ENCODE assay signal across 14 cellular contexts in genomic region chr2:233460726-233461431, GRCh38.
A peak's percentile ranks its signal among the peaks of the same experiment; 100 is the strongest.
DNase-seq lines count a peak whose midpoint lies in the region; ATAC-seq, FAIRE-seq and TF ChIP-seq lines count a peak whose summit lies in the region.
"Had no signal": no experiment of that assay in that cellular context is flagged by ENCODE, and none has a peak within 500 bp of the region (broad histone marks: within the 10 kb centered on the region; RNA-seq: fewer than 3 reads in every experiment).

No MANE protein-coding gene starts in this region.

- TF ChIP-seq EP300 in HepG2 (IDR thresholded peaks at IDR 0.05; ENCODE audit: low read depth in 2 of 2, low read length in 2 of 2) (peak; percentile 37 to 51; a peak in 3 of 4 replicates), HepG2 (CRISPR knock-in tag; IDR thresholded peaks at IDR 0.05; ENCODE audit: borderline replicate concordance) (peak; percentile 25; the same call in 1 of the 2 replicates)

- POLR2A ChIA-PET in PC-9 (lab: Charles Lee; ENCODE audit: unreplicated experiment) (no interaction called here), HepG2 (lab: Yijun Ruan, JAX) (no interaction called here)

- TF ChIP-seq RAD21 in HepG2 (CRISPR knock-in tag; IDR thresholded peaks at IDR 0.05), result peak; percentile 12; the same call in 1 of the 2 replicates

- no peak overlapping the region for H3K27ac ChIP-seq in PC-9
- H3K27ac ChIP-seq in HepG2 (ENCODE audit: extremely low read length, insufficient read depth, low read length), result peak overlapping the region; percentile 59
- H3K27ac ChIP-seq: ascending aorta, GM23248, uterus had no signal

- no peaks in the 10 kb centered on the region for H3K9me2 ChIP-seq in PC-9 (ENCODE audit: insufficient read depth)

- TF ChIP-seq CTCF in PC-9 (conservative IDR thresholded peaks at IDR 0.05) (no peak), HepG2 (CRISPR knock-in tag; IDR thresholded peaks at IDR 0.05) (no peak)

- in situ Hi-C loops in HepG2 (cut with HindIII; ENCODE audit: extremely low pct_ligation_motif_present, low pct_unique_long_range_greater_than_20kb) (no loop called here), ACHN (cut with HindIII; ENCODE audit: low pct_ligation_motif_present, low pct_unique_long_range_greater_than_20kb, low sequenced_read_pairs) (no loop called here), KBM-7 (cut with MboI; ENCODE audit: low pct_unique_long_range_greater_than_20kb, low sequenced_read_pairs) (no loop called here)

- peak; percentile 56 for FAIRE-seq in HepG2 (lab: Jason Lieb, UNC)

- no peak overlapping the region for H2AFZ ChIP-seq in PC-9
- no peak overlapping the region for H2AFZ ChIP-seq in HepG2 (ENCODE audit: low read length)
- H2AFZ ChIP-seq: GM23248 had no signal

- TF ChIP-seq POLR2A in HepG2 (IDR thresholded peaks at IDR 0.05; ENCODE audit: insufficient read depth in 1 of 2, low read depth in 2 of 2, low read length in 2 of 2), result no peak

- H3K36me3 ChIP-seq in PC-9 (ENCODE audit: low read depth) (peaks cover 25% of the 10 kb centered on the region; the same call in 1 of the 2 replicates), HepG2 (replicated peaks in 1 of 2; ENCODE audit: control insufficient read depth in 1 of 2, insufficient read depth in 2 of 2, low read length in 2 of 2) (peaks cover 41 to 66% of the 10 kb centered on the region in 2 experiments)
- H3K36me3 ChIP-seq: uterus had no signal

- peak; percentile 86 for ATAC-seq in HepG2
- ATAC-seq in HG02973 (IDR thresholded peaks at IDR 0.05; ENCODE audit: unreplicated experiment), result no peak

- H3K4me2 ChIP-seq in PC-9 (no peak overlapping the region), HepG2 (ENCODE audit: low read depth, low read length) (no peak overlapping the region)

- H3K9ac ChIP-seq in HepG2 (ENCODE audit: insufficient read depth, low read depth, low read length), result no peak overlapping the region; the same call in 1 of the 2 replicates
- H3K9ac ChIP-seq: GM23248 had no signal

- DNase-seq in Ammon's horn (ENCODE audit: low spot score) (peak; percentile 49), NCI-H1417 treated with DMSO at 0.1 percent for 48 hours (lab: John Stamatoyannopoulos, UW) (peak; percentile 63), PC-9 (peak; percentile 62 to 63), HepG2 (ENCODE audit: low spot score) (peak; percentile 84), A172 (ENCODE audit: low spot score) (no peak), ACHN (no peak), KBM-7 (no peak)
- DNase-seq: GM23248, occipital lobe, T-helper 1 cell, uterus had no signal

- no TSS peak for BruUV-seq in PC-9 (replicated peaks; lab: Mats Ljungman, UMichigan)
- no TSS peak for BruUV-seq in HepG2 (replicated peaks; lab: Mats Ljungman, UMichigan)

- CTCF ChIA-PET in PC-9 (lab: Charles Lee), result no interaction called here
- CTCF ChIA-PET in HepG2 (lab: Yijun Ruan, JAX; ENCODE audit: low intra/inter-chr PET ratio, low total read pairs), result no interaction called here

- no peaks in the 10 kb centered on the region for H3K79me2 ChIP-seq in PC-9 (ENCODE audit: low read depth)
- no peaks in the 10 kb centered on the region for H3K79me2 ChIP-seq in HepG2 (ENCODE audit: insufficient read depth, low read length)

- 65% methylated on average over 32 of the region's 32 CpGs for WGBS in HepG2 (ENCODE audit: low lambda C conversion rate)

- intact Hi-C loops in PC-9 (cut with micrococcal nuclease; ENCODE audit: unreplicated experiment) (no loop called here), HepG2 (cut with micrococcal nuclease; ENCODE audit: unreplicated experiment) (no loop called here)

- H4K20me1 ChIP-seq in PC-9 (ENCODE audit: insufficient read depth), result no peaks in the 10 kb centered on the region
- no peaks in the 10 kb centered on the region for H4K20me1 ChIP-seq in HepG2 (ENCODE audit: insufficient read depth, low read length)

- H3F3A ChIP-seq in PC-9 (ENCODE audit: insufficient read depth, low read depth), result no peaks in the 10 kb centered on the region

- H3K9me3 ChIP-seq in PC-9 (ENCODE audit: insufficient read depth, low read depth) (no peaks in the 10 kb centered on the region), HepG2 (ENCODE audit: low read length) (no peaks in the 10 kb centered on the region)
- H3K9me3 ChIP-seq: ascending aorta, uterus had no signal

- H3K4me3 ChIP-seq in PC-9, result no peak overlapping the region
- H3K4me3 ChIP-seq in HepG2 (replicated peaks in 1 of 3; ENCODE audit: insufficient read depth in 1 of 3, low read depth in 2 of 3, low read length in 3 of 3), result no peak overlapping the region
- H3K4me3 ChIP-seq: ascending aorta, GM23248, lung, uterus had no signal

- H3K4me1 ChIP-seq in PC-9 (replicated peaks; ENCODE audit: insufficient read depth) (no peaks in the 10 kb centered on the region), HepG2 (ENCODE audit: insufficient read depth, low read length) (peaks cover 20% of the 10 kb centered on the region)
- H3K4me1 ChIP-seq: ascending aorta, uterus had no signal

- H3K27me3 ChIP-seq in PC-9 (ENCODE audit: insufficient read depth, low read depth), result no peaks in the 10 kb centered on the region
- H3K27me3 ChIP-seq in HepG2 (ENCODE audit: control insufficient read depth in 1 of 2, insufficient read depth in 2 of 2, low read length in 2 of 2), result no peaks in the 10 kb centered on the region
- H3K27me3 ChIP-seq: ascending aorta, uterus had no signal

TF ChIP-seq in HepG2, 621 proteins besides CTCF, POLR2A, EP300 and RAD21 (continues in another document):
- TF ChIP-seq, protein P1, sequence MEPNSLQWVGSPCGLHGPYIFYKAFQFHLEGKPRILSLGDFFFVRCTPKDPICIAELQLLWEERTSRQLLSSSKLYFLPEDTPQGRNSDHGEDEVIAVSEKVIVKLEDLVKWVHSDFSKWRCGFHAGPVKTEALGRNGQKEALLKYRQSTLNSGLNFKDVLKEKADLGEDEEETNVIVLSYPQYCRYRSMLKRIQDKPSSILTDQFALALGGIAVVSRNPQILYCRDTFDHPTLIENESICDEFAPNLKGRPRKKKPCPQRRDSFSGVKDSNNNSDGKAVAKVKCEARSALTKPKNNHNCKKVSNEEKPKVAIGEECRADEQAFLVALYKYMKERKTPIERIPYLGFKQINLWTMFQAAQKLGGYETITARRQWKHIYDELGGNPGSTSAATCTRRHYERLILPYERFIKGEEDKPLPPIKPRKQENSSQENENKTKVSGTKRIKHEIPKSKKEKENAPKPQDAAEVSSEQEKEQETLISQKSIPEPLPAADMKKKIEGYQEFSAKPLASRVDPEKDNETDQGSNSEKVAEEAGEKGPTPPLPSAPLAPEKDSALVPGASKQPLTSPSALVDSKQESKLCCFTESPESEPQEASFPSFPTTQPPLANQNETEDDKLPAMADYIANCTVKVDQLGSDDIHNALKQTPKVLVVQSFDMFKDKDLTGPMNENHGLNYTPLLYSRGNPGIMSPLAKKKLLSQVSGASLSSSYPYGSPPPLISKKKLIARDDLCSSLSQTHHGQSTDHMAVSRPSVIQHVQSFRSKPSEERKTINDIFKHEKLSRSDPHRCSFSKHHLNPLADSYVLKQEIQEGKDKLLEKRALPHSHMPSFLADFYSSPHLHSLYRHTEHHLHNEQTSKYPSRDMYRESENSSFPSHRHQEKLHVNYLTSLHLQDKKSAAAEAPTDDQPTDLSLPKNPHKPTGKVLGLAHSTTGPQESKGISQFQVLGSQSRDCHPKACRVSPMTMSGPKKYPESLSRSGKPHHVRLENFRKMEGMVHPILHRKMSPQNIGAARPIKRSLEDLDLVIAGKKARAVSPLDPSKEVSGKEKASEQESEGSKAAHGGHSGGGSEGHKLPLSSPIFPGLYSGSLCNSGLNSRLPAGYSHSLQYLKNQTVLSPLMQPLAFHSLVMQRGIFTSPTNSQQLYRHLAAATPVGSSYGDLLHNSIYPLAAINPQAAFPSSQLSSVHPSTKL (CRISPR knock-in tag; IDR thresholded peaks at IDR 0.05), result peak; percentile 53; the same call in 1 of the 2 replicates
- peak; percentile 48; the same call in 1 of the 2 replicates for TF ChIP-seq NCOR1 (IDR thresholded peaks at IDR 0.05; ENCODE audit: borderline replicate concordance, low read length)
- TF ChIP-seq, protein P2, sequence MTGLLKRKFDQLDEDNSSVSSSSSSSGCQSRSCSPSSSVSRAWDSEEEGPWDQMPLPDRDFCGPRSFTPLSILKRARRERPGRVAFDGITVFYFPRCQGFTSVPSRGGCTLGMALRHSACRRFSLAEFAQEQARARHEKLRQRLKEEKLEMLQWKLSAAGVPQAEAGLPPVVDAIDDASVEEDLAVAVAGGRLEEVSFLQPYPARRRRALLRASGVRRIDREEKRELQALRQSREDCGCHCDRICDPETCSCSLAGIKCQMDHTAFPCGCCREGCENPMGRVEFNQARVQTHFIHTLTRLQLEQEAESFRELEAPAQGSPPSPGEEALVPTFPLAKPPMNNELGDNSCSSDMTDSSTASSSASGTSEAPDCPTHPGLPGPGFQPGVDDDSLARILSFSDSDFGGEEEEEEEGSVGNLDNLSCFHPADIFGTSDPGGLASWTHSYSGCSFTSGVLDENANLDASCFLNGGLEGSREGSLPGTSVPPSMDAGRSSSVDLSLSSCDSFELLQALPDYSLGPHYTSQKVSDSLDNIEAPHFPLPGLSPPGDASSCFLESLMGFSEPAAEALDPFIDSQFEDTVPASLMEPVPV (CRISPR knock-in tag; IDR thresholded peaks at IDR 0.05), result 0 out of 2 replicates have a peak, but pooled peaks have one; percentile 57
- TF ChIP-seq ZBTB1 (CRISPR knock-in tag; IDR thresholded peaks at IDR 0.05; ENCODE audit: borderline replicate concordance), result peak; percentile 97
- no peak for TF ChIP-seq ZNF570 (CRISPR knock-in tag; IDR thresholded peaks at IDR 0.05; ENCODE audit: borderline replicate concordance)
- TF ChIP-seq FOSL1 (CRISPR knock-in tag; IDR thresholded peaks at IDR 0.05; ENCODE audit: borderline replicate concordance), result no peak
- no peak for TF ChIP-seq IKZF1 (IDR thresholded peaks at IDR 0.05)
- TF ChIP-seq KLF9 (CRISPR knock-in tag; IDR thresholded peaks at IDR 0.05; ENCODE audit: low read depth), result no peak
- TF ChIP-seq, protein P3, sequence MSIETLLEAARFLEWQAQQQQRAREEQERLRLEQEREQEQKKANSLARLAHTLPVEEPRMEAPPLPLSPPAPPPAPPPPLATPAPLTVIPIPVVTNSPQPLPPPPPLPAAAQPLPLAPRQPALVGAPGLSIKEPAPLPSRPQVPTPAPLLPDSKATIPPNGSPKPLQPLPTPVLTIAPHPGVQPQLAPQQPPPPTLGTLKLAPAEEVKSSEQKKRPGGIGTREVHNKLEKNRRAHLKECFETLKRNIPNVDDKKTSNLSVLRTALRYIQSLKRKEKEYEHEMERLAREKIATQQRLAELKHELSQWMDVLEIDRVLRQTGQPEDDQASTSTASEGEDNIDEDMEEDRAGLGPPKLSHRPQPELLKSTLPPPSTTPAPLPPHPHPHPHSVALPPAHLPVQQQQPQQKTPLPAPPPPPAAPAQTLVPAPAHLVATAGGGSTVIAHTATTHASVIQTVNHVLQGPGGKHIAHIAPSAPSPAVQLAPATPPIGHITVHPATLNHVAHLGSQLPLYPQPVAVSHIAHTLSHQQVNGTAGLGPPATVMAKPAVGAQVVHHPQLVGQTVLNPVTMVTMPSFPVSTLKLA (IDR thresholded peaks at IDR 0.05), result no peak
- TF ChIP-seq GATAD2A (CRISPR knock-in tag; IDR thresholded peaks at IDR 0.05), result peak; percentile 58; the same call in 1 of the 2 replicates
- TF ChIP-seq SRSF1 (optimal IDR thresholded peaks at IDR 0.05; ENCODE audit: low read depth, low read length), result peak; percentile 45
- TF ChIP-seq MED1 (CRISPR knock-in tag; IDR thresholded peaks at IDR 0.05), result 0 out of 2 replicates have a peak, but pooled peaks have one; percentile 29

Comparison
In these comparisons a context has a peak if more than half of its experiments do, and no peak if none do; other contexts are left out.
1. DNase-seq: peak in Ammon's horn (single experiment), NCI-H1417 treated with DMSO at 0.1 percent for 48 hours (single experiment), PC-9 (2 of 2) and HepG2 (single experiment); none in A172 (single experiment), ACHN (single experiment) and KBM-7 (single experiment).